ENCODE assay signal across 15 cellular contexts in the genomic region with DNA sequence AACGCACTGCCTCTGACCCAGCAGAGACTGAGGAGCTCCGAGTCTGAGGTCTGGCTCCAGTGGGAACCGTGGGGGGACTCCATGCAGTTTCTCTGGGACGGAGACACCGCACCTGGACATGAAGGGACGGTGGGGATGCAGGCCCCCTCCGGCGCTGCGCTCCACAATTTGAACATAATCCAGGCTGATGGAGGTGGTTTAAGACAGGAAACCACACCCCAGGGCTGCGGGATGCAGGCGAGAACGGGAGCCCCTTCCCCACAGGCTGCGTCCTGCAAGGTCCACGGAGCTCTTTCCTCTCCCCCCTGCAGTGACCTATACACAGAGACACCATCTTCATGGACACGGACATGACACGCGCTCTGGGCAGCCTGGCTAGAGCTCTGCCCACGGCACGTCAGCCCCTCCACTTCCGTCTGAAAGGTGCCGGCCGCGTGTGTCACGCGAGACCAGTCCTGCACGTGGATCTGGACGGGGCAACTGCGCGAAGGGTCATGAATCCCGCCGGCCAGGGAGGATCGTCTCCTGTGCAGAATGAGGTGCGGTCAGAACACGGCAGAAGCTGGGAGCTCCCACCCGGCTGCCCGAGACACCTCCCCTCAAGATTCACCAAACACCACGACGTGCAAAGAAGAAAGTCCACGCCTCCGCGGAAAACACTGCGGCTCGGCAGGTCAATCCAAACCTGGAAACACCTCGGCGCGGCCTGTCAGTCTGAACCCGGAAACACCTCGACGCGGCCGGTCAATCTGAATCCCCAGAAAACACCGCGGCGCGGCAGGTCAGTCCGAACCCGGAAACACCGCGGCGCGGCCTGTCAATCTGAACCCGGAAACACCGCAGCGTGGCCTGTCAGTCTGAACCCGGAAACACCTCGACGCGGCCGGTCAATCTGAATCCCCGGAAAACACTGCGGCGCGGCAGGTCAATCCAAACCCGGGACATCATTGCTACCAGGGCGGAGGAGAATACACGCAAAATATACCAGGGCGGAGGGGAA.
"Had no signal": no experiment of that assay in that cellular context is flagged by ENCODE, and none has a peak within 500 bp of the region (broad histone marks: within the 10 kb centered on the region; RNA-seq: fewer than 3 reads in every experiment).

No MANE protein-coding gene starts in this region.

- H3K4me3 Mint-ChIP-seq: activated CD8-positive, alpha-beta T cell treated with anti-CD3 and anti-CD28 coated beads for 36 hours; activated naive CD8-positive, alpha-beta T cell treated with anti-CD3 and anti-CD28 coated beads, Interleukin-2, amount 10 ng/mL, durations not matched to agents 7 days and 5 days; brain; memory B cell; naive B cell; stimulated activated naive CD8-positive, alpha-beta T cell treated with anti-CD3 and anti-CD28 coated beads, Interleukin-15, Interleukin-2, amounts not matched to agents 100 ng/mL and 50 ng/mL, for 24 hours had no signal

- DNase-seq: activated CD4-positive, alpha-beta T cell treated with anti-CD3 and anti-CD28 coated beads for 48 hours; activated CD8-positive, alpha-beta T cell treated with anti-CD3 and anti-CD28 coated beads for 36 hours; amygdala; caudate nucleus; foreskin keratinocyte; hypothalamus; naive B cell; SW 1271; T-helper 2 cell had no signal

- H3K27me3 Mint-ChIP-seq: activated CD8-positive, alpha-beta T cell treated with anti-CD3 and anti-CD28 coated beads for 36 hours; activated naive CD8-positive, alpha-beta T cell treated with anti-CD3 and anti-CD28 coated beads, Interleukin-2, amount 10 ng/mL, durations not matched to agents 7 days and 5 days; memory B cell; naive B cell; stimulated activated naive CD8-positive, alpha-beta T cell treated with anti-CD3 and anti-CD28 coated beads, Interleukin-15, Interleukin-2, amounts not matched to agents 100 ng/mL and 50 ng/mL, for 24 hours had no signal

- H3K27ac Mint-ChIP-seq: activated CD8-positive, alpha-beta T cell treated with anti-CD3 and anti-CD28 coated beads for 36 hours; activated naive CD8-positive, alpha-beta T cell treated with anti-CD3 and anti-CD28 coated beads, Interleukin-2, amount 10 ng/mL, durations not matched to agents 7 days and 5 days; brain; memory B cell; stimulated activated naive CD8-positive, alpha-beta T cell treated with anti-CD3 and anti-CD28 coated beads, Interleukin-15, Interleukin-2, amounts not matched to agents 100 ng/mL and 50 ng/mL, for 24 hours had no signal

- ATAC-seq: activated CD8-positive, alpha-beta T cell treated with anti-CD3 and anti-CD28 coated beads for 36 hours; foreskin keratinocyte; left lobe of liver; pancreas had no signal
